ENCODE assay signal across 28 cellular contexts in genomic region chr5:16076657-16077056, GRCh38.
"Had no signal": no experiment of that assay in that cellular context is flagged by ENCODE, and none has a peak within 500 bp of the region (broad histone marks: within the 10 kb centered on the region; RNA-seq: fewer than 3 reads in every experiment).

No MANE protein-coding gene starts in this region.

- H3K36me3 Mint-ChIP-seq: T-cell had no signal

- H3K27ac ChIP-seq: breast epithelium, colonic mucosa, SJCRH30, VCaP had no signal

- DNase-seq: activated CD4-positive, alpha-beta T cell treated with anti-CD3 and anti-CD28 coated beads for 36 hours; activated CD8-positive, alpha-beta memory T cell treated with anti-CD3 and anti-CD28 coated beads, Interleukin-2, amount 50 U/mL, for 48 hours; activated CD8-positive, alpha-beta T cell treated with anti-CD3 and anti-CD28 coated beads, Interleukin-2, amount 10 ng/mL, durations not matched to agents 7 days and 5 days; activated naive CD4-positive, alpha-beta T cell treated with anti-CD3 and anti-CD28 coated beads, Interleukin-2, amount 50 U/mL, for 16 hours; activated T-cell treated with anti-CD3 and anti-CD28 coated beads, Interleukin-2, amount 50 U/mL, for 1 hour; aorta; caudate nucleus; colonic mucosa; Karpas-422; NCI-H1092; NCI-H1417; NCI-H1930; NCI-H2171; NCI-H2227 treated with DMSO at 0.1 percent for 48 hours; NCI-H446 treated with DMSO at 0.1 percent for 48 hours; NCI-H524 treated with DMSO at 0.1 percent for 48 hours; NCI-H774; NK-92 treated with Interleukin-12 subunit alpha and Interleukin-12 subunit beta, amount 100 ng/mL, for 24 hours; OCI-M1; Right ventricle myocardium superior; RPMI8226; SJCRH30; T-cell; T-helper 2 cell; T1000 had no signal

- H3K9me3 ChIP-seq: breast epithelium, colonic mucosa, SJCRH30 had no signal

- ATAC-seq: activated CD4-positive, alpha-beta T cell treated with anti-CD3 and anti-CD28 coated beads for 36 hours; activated CD8-positive, alpha-beta T cell treated with anti-CD3 and anti-CD28 coated beads, Interleukin-2, amount 10 ng/mL, durations not matched to agents 7 days and 5 days; Panc1; T-cell had no signal

- H3K36me3 ChIP-seq: breast epithelium, colonic mucosa, SJCRH30 had no signal

- H3K4me3 Mint-ChIP-seq: activated CD4-positive, alpha-beta T cell treated with anti-CD3 and anti-CD28 coated beads for 36 hours; activated CD8-positive, alpha-beta T cell treated with anti-CD3 and anti-CD28 coated beads, Interleukin-2, amount 10 ng/mL, durations not matched to agents 7 days and 5 days; T-cell had no signal

- H3K27ac Mint-ChIP-seq: activated CD4-positive, alpha-beta T cell treated with anti-CD3 and anti-CD28 coated beads for 36 hours; activated CD8-positive, alpha-beta T cell treated with anti-CD3 and anti-CD28 coated beads, Interleukin-2, amount 10 ng/mL, durations not matched to agents 7 days and 5 days; T-cell had no signal

- H3K4me1 ChIP-seq: breast epithelium, colonic mucosa, SJCRH30 had no signal

- H3K4me3 ChIP-seq: breast epithelium, colonic mucosa, SJCRH30 had no signal

- H3K4me1 Mint-ChIP-seq: activated CD4-positive, alpha-beta T cell treated with anti-CD3 and anti-CD28 coated beads for 36 hours; T-cell had no signal

- H3K27me3 ChIP-seq: colonic mucosa, SJCRH30 had no signal
